ENCODE assay signal across 19 cellular contexts in genomic region chr11:28727254-28727653, GRCh38.
"Had no signal": no experiment of that assay in that cellular context is flagged by ENCODE, and none has a peak within 500 bp of the region (broad histone marks: within the 10 kb centered on the region; RNA-seq: fewer than 3 reads in every experiment).

No MANE protein-coding gene starts in this region.

- H3K27ac Mint-ChIP-seq: activated CD4-positive, alpha-beta T cell treated with anti-CD3 and anti-CD28 coated beads for 36 hours; activated CD8-positive, alpha-beta T cell treated with anti-CD3 and anti-CD28 coated beads, Interleukin-2, amount 10 ng/mL, durations not matched to agents 7 days and 5 days; activated naive CD4-positive, alpha-beta T cell treated with anti-CD3 and anti-CD28 coated beads, Interleukin-2, amount 10 ng/mL, durations not matched to agents 7 days and 5 days; activated T-helper 17 cell treated with anti-CD3 and anti-CD28 coated beads, Interleukin-2, amount 50 U/mL, for 72 hours; dendritic cell treated with granulocyte-macrophage colony-stimulating factor and Interleukin-4, amounts not matched to agents 40 ng/mL and 50 ng/mL, for 4 days; natural killer cell treated with Interleukin-12 subunit alpha and Interleukin-12 subunit beta and Interleukin-15 and Interleukin-18, amount 100 ng/mL, for 72 hours; stimulated activated naive B cell treated with anti-CD40 and anti-IgM and Interleukin-4, amounts not matched to agents 10 μg/mL and 1 μg/mL and 100 μg/mL, for 72 hours had no signal

- H3K4me3 Mint-ChIP-seq: activated CD4-positive, alpha-beta T cell treated with anti-CD3 and anti-CD28 coated beads for 36 hours; activated CD8-positive, alpha-beta T cell treated with anti-CD3 and anti-CD28 coated beads, Interleukin-2, amount 10 ng/mL, durations not matched to agents 7 days and 5 days; activated naive CD4-positive, alpha-beta T cell treated with anti-CD3 and anti-CD28 coated beads, Interleukin-2, amount 10 ng/mL, durations not matched to agents 7 days and 5 days; activated T-helper 17 cell treated with anti-CD3 and anti-CD28 coated beads, Interleukin-2, amount 50 U/mL, for 72 hours; dendritic cell treated with granulocyte-macrophage colony-stimulating factor and Interleukin-4, amounts not matched to agents 40 ng/mL and 50 ng/mL, for 4 days; natural killer cell treated with Interleukin-12 subunit alpha and Interleukin-12 subunit beta and Interleukin-15 and Interleukin-18, amount 100 ng/mL, for 72 hours; stimulated activated naive B cell treated with anti-CD40 and anti-IgM and Interleukin-4, amounts not matched to agents 10 μg/mL and 1 μg/mL and 100 μg/mL, for 72 hours had no signal

- H3K4me3 ChIP-seq: adrenal gland, prostate gland, right lobe of liver had no signal

- H3K36me3 Mint-ChIP-seq: activated naive CD4-positive, alpha-beta T cell treated with anti-CD3 and anti-CD28 coated beads, Interleukin-2, amount 10 ng/mL, durations not matched to agents 7 days and 5 days; natural killer cell treated with Interleukin-12 subunit alpha and Interleukin-12 subunit beta and Interleukin-15 and Interleukin-18, amount 100 ng/mL, for 72 hours; stimulated activated naive B cell treated with anti-CD40 and anti-IgM and Interleukin-4, amounts not matched to agents 10 μg/mL and 1 μg/mL and 100 μg/mL, for 72 hours had no signal

- DNase-seq: activated CD4-positive, alpha-beta T cell treated with anti-CD3 and anti-CD28 coated beads for 36 hours; activated CD8-positive, alpha-beta T cell treated with anti-CD3 and anti-CD28 coated beads, Interleukin-2, amount 10 ng/mL, durations not matched to agents 7 days and 5 days; activated naive CD4-positive, alpha-beta T cell treated with anti-CD3 and anti-CD28 coated beads, Interleukin-2, amount 10 ng/mL, durations not matched to agents 7 days and 5 days; adrenal gland; brain microvascular endothelial cell; erythroblast; foreskin keratinocyte; occipital lobe; right lobe of liver; stimulated activated CD4-positive, alpha-beta T cell treated with anti-CD3 and anti-CD28 coated beads, Interleukin-1b, Interleukin-23, amount 100 ng/mL, for 48 hours; stimulated activated naive B cell treated with anti-CD40 and anti-IgM and Interleukin-4, amounts not matched to agents 10 μg/mL and 1 μg/mL and 100 μg/mL, for 72 hours; substantia nigra; T-helper 9 cell; trophoblast cell had no signal

- H3K9me3 ChIP-seq: adrenal gland, prostate gland, right lobe of liver had no signal

- H3K4me1 Mint-ChIP-seq: activated CD4-positive, alpha-beta T cell treated with anti-CD3 and anti-CD28 coated beads for 36 hours; activated naive CD4-positive, alpha-beta T cell treated with anti-CD3 and anti-CD28 coated beads, Interleukin-2, amount 10 ng/mL, durations not matched to agents 7 days and 5 days; activated T-helper 17 cell treated with anti-CD3 and anti-CD28 coated beads, Interleukin-2, amount 50 U/mL, for 72 hours; stimulated activated naive B cell treated with anti-CD40 and anti-IgM and Interleukin-4, amounts not matched to agents 10 μg/mL and 1 μg/mL and 100 μg/mL, for 72 hours had no signal

- H3K36me3 ChIP-seq: adrenal gland, brain microvascular endothelial cell, prostate gland, right lobe of liver had no signal

- H3K27me3 ChIP-seq: adrenal gland, brain microvascular endothelial cell, foreskin keratinocyte, right lobe of liver had no signal

- H3K27ac ChIP-seq: adrenal gland, brain microvascular endothelial cell, foreskin keratinocyte, prostate gland, right lobe of liver, VCaP had no signal

- H3K4me1 ChIP-seq: adrenal gland, foreskin keratinocyte, prostate gland had no signal

- H3K9me3 Mint-ChIP-seq: dendritic cell treated with granulocyte-macrophage colony-stimulating factor and Interleukin-4, amounts not matched to agents 40 ng/mL and 50 ng/mL, for 4 days had no signal

- H3K27me3 Mint-ChIP-seq: activated CD4-positive, alpha-beta T cell treated with anti-CD3 and anti-CD28 coated beads for 36 hours; activated naive CD4-positive, alpha-beta T cell treated with anti-CD3 and anti-CD28 coated beads, Interleukin-2, amount 10 ng/mL, durations not matched to agents 7 days and 5 days; activated T-helper 17 cell treated with anti-CD3 and anti-CD28 coated beads, Interleukin-2, amount 50 U/mL, for 72 hours; dendritic cell treated with granulocyte-macrophage colony-stimulating factor and Interleukin-4, amounts not matched to agents 40 ng/mL and 50 ng/mL, for 4 days; natural killer cell treated with Interleukin-12 subunit alpha and Interleukin-12 subunit beta and Interleukin-15 and Interleukin-18, amount 100 ng/mL, for 72 hours; stimulated activated naive B cell treated with anti-CD40 and anti-IgM and Interleukin-4, amounts not matched to agents 10 μg/mL and 1 μg/mL and 100 μg/mL, for 72 hours had no signal
